26 cellular contexts compared by ENCODE assay signal in the genomic region with DNA sequence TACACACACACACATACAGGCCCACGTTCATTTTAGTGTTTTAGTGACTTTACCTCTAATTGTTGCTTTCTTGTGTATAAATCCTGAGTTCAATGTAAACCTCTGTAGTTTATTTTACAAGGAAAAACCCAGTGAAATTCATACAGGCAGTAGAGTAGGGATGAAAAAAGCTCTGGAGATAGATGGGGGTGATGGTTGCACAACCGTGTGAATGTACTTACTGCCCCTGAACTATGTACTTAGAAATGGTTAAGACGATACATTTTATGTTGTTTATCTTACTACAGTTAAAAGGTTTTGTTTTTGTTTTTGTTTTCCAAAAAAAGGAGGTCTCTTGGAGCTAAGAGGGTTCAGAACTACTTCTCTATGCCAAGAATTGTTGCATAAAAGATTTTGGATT.
"Had no signal": no experiment of that assay in that cellular context is flagged by ENCODE, and none has a peak within 500 bp of the region (broad histone marks: within the 10 kb centered on the region; RNA-seq: fewer than 3 reads in every experiment).

No MANE protein-coding gene starts in this region.

- ATAC-seq: esophagus mucosa, foreskin keratinocyte, gastroesophageal sphincter, heart left ventricle, left colon, left lobe of liver, left ventricle myocardium superior, lower lobe of right lung, mucosa of descending colon had no signal

- FAIRE-seq: colon, frontal cortex, kidney had no signal

- H3K4me3 ChIP-seq: coronary artery, dorsolateral prefrontal cortex, esophagus squamous epithelium, gastroesophageal sphincter, heart left ventricle, hepatocyte, lower lobe of right lung, mucosa of descending colon had no signal

- H3K9me3 ChIP-seq: esophagus squamous epithelium, gastroesophageal sphincter, heart left ventricle, lower lobe of right lung, mucosa of descending colon had no signal

- H3K27ac ChIP-seq: coronary artery, epithelial cell of prostate, esophagus squamous epithelium, foreskin keratinocyte, gastroesophageal sphincter, heart left ventricle, hepatocyte, lower lobe of right lung had no signal

- H3K4me1 ChIP-seq: esophagus squamous epithelium, foreskin keratinocyte, gastroesophageal sphincter, heart left ventricle, lower lobe of right lung had no signal

- DNase-seq: dermis blood vessel endothelial cell; dorsolateral prefrontal cortex; effector CD4-positive, alpha-beta T cell; effector memory CD4-positive, alpha-beta T cell; erythroblast; esophagus squamous epithelium; foreskin keratinocyte; heart left ventricle; hypothalamus; immature natural killer cell; islet precursor cell; kidney; kidney glomerular epithelial cell; left colon; lower lobe of right lung; mesenchymal stem cell; mucosa of descending colon had no signal

- H3K27me3 ChIP-seq: dorsolateral prefrontal cortex, esophagus squamous epithelium, foreskin keratinocyte, gastroesophageal sphincter, heart left ventricle, hepatocyte had no signal
